2 cellular contexts compared by ENCODE assay signal in genomic region chr12:108982621-108983219, GRCh38.
A peak's percentile ranks its signal among the peaks of the same experiment; 100 is the strongest.
TF ChIP-seq lines count a peak whose summit lies in the region.

No MANE protein-coding gene starts in this region.

TF ChIP-seq in HEK293, 187 proteins besides CTCF, POLR2A, EP300 and RAD21 (continued from another document and continues in another):
- TF ChIP-seq ZNF394 (tag by site-specific recombination; IDR thresholded peaks at IDR 0.05; ENCODE audit: borderline replicate concordance), result no peak
- no peak for TF ChIP-seq ZNF23 (tag by site-specific recombination; IDR thresholded peaks at IDR 0.05; ENCODE audit: borderline replicate concordance)
- TF ChIP-seq ZNF248 (tag by site-specific recombination; IDR thresholded peaks at IDR 0.05), result no peak
- TF ChIP-seq ZNF214 (tag by site-specific recombination; IDR thresholded peaks at IDR 0.05; ENCODE audit: borderline replicate concordance), result no peak
- no peak for TF ChIP-seq ZNF571 (tag by site-specific recombination; IDR thresholded peaks at IDR 0.05)
- TF ChIP-seq ZNF169 (tag by site-specific recombination; IDR thresholded peaks at IDR 0.05), result peak; percentile 55; the same call in 1 of the 2 replicates
- peak; percentile 47; the same call in 1 of the 2 replicates for TF ChIP-seq ZNF354C (tag by site-specific recombination; IDR thresholded peaks at IDR 0.05; ENCODE audit: borderline replicate concordance, low read depth)
- 0 out of 2 replicates have a peak, but pooled peaks have one; percentile 31 for TF ChIP-seq ZSCAN16 (tag by site-specific recombination; IDR thresholded peaks at IDR 0.05)
- TF ChIP-seq ZNF292 (tag by site-specific recombination; IDR thresholded peaks at IDR 0.05; ENCODE audit: borderline replicate concordance, low read depth), result no peak
- TF ChIP-seq SETDB1 (IDR thresholded peaks at IDR 0.05; ENCODE audit: insufficient read length, low read length), result no peak
- TF ChIP-seq ZNF621 (tag by site-specific recombination; IDR thresholded peaks at IDR 0.05), result no peak; the same call in 1 of the 2 replicates
- no peak for TF ChIP-seq ZNF391 (tag by site-specific recombination; IDR thresholded peaks at IDR 0.05; ENCODE audit: borderline replicate concordance, low read depth)
- TF ChIP-seq SCRT2 (tag by site-specific recombination; IDR thresholded peaks at IDR 0.05), result no peak
- TF ChIP-seq, protein P1, sequence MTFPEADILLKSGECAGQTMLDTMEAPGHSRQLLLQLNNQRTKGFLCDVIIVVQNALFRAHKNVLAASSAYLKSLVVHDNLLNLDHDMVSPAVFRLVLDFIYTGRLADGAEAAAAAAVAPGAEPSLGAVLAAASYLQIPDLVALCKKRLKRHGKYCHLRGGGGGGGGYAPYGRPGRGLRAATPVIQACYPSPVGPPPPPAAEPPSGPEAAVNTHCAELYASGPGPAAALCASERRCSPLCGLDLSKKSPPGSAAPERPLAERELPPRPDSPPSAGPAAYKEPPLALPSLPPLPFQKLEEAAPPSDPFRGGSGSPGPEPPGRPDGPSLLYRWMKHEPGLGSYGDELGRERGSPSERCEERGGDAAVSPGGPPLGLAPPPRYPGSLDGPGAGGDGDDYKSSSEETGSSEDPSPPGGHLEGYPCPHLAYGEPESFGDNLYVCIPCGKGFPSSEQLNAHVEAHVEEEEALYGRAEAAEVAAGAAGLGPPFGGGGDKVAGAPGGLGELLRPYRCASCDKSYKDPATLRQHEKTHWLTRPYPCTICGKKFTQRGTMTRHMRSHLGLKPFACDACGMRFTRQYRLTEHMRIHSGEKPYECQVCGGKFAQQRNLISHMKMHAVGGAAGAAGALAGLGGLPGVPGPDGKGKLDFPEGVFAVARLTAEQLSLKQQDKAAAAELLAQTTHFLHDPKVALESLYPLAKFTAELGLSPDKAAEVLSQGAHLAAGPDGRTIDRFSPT (tag by site-specific recombination; IDR thresholded peaks at IDR 0.05), result no peak
- peak; percentile 74; the same call in 1 of the 2 replicates for TF ChIP-seq ZNF521 (tag by site-specific recombination; IDR thresholded peaks at IDR 0.05)
- TF ChIP-seq, protein P2, sequence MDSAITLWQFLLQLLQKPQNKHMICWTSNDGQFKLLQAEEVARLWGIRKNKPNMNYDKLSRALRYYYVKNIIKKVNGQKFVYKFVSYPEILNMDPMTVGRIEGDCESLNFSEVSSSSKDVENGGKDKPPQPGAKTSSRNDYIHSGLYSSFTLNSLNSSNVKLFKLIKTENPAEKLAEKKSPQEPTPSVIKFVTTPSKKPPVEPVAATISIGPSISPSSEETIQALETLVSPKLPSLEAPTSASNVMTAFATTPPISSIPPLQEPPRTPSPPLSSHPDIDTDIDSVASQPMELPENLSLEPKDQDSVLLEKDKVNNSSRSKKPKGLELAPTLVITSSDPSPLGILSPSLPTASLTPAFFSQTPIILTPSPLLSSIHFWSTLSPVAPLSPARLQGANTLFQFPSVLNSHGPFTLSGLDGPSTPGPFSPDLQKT (IDR thresholded peaks at IDR 0.05; ENCODE audit: borderline replicate concordance, low read depth, low read length), result no peak
- no peak for TF ChIP-seq ZNF660 (tag by site-specific recombination; IDR thresholded peaks at IDR 0.05)
- no peak for TF ChIP-seq ZBTB8A (tag by site-specific recombination; IDR thresholded peaks at IDR 0.05)
- 0 out of 2 replicates have a peak, but pooled peaks have one; percentile 44 for TF ChIP-seq ZNF280C (tag by site-specific recombination; IDR thresholded peaks at IDR 0.05)
- no peak for TF ChIP-seq SP7 (tag by site-specific recombination; IDR thresholded peaks at IDR 0.05)
- no peak for TF ChIP-seq KLF7 (tag by site-specific recombination; IDR thresholded peaks at IDR 0.05; ENCODE audit: borderline replicate concordance)
- TF ChIP-seq PRDM6 (tag by site-specific recombination; IDR thresholded peaks at IDR 0.05), result no peak
- TF ChIP-seq ZNF341 (tag by site-specific recombination; IDR thresholded peaks at IDR 0.05; ENCODE audit: low read depth), result no peak
- TF ChIP-seq KLF1 (tag by site-specific recombination; IDR thresholded peaks at IDR 0.05), result 0 out of 2 replicates have a peak, but pooled peaks have one; percentile 13

TF ChIP-seq in K562, 482 proteins besides CTCF, POLR2A, EP300 and RAD21 (continued from another document and continues in another):
- TF ChIP-seq E2F8 (IDR thresholded peaks at IDR 0.05; ENCODE audit: low read depth, partially characterized antibody) (no peak), ZNF780A (CRISPR knock-in tag; IDR thresholded peaks at IDR 0.05) (no peak), ZBTB40 (IDR thresholded peaks at IDR 0.05) (no peak), ZBTB40 (CRISPR knock-in tag; IDR thresholded peaks at IDR 0.05) (no peak), ILK (tag; IDR thresholded peaks at IDR 0.05; ENCODE audit: borderline replicate concordance, low read depth) (no peak), MAFG (tag; conservative IDR thresholded peaks at IDR 0.05) (no peak), HNRNPH1 (optimal IDR thresholded peaks at IDR 0.05; ENCODE audit: low read depth, low read length) (no peak), ZNF395 (CRISPR knock-in tag; IDR thresholded peaks at IDR 0.05) (no peak), SMAD3 (CRISPR knock-in tag; conservative IDR thresholded peaks at IDR 0.05) (no peak), ELF2 (CRISPR knock-in tag; IDR thresholded peaks at IDR 0.05) (no peak)
- TF ChIP-seq, protein P3, sequence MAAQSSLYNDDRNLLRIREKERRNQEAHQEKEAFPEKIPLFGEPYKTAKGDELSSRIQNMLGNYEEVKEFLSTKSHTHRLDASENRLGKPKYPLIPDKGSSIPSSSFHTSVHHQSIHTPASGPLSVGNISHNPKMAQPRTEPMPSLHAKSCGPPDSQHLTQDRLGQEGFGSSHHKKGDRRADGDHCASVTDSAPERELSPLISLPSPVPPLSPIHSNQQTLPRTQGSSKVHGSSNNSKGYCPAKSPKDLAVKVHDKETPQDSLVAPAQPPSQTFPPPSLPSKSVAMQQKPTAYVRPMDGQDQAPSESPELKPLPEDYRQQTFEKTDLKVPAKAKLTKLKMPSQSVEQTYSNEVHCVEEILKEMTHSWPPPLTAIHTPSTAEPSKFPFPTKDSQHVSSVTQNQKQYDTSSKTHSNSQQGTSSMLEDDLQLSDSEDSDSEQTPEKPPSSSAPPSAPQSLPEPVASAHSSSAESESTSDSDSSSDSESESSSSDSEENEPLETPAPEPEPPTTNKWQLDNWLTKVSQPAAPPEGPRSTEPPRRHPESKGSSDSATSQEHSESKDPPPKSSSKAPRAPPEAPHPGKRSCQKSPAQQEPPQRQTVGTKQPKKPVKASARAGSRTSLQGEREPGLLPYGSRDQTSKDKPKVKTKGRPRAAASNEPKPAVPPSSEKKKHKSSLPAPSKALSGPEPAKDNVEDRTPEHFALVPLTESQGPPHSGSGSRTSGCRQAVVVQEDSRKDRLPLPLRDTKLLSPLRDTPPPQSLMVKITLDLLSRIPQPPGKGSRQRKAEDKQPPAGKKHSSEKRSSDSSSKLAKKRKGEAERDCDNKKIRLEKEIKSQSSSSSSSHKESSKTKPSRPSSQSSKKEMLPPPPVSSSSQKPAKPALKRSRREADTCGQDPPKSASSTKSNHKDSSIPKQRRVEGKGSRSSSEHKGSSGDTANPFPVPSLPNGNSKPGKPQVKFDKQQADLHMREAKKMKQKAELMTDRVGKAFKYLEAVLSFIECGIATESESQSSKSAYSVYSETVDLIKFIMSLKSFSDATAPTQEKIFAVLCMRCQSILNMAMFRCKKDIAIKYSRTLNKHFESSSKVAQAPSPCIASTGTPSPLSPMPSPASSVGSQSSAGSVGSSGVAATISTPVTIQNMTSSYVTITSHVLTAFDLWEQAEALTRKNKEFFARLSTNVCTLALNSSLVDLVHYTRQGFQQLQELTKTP (IDR thresholded peaks at IDR 0.05; ENCODE audit: low read depth in 1 of 2, partially characterized antibody in 2 of 2), result no peak
- TF ChIP-seq, protein P4, sequence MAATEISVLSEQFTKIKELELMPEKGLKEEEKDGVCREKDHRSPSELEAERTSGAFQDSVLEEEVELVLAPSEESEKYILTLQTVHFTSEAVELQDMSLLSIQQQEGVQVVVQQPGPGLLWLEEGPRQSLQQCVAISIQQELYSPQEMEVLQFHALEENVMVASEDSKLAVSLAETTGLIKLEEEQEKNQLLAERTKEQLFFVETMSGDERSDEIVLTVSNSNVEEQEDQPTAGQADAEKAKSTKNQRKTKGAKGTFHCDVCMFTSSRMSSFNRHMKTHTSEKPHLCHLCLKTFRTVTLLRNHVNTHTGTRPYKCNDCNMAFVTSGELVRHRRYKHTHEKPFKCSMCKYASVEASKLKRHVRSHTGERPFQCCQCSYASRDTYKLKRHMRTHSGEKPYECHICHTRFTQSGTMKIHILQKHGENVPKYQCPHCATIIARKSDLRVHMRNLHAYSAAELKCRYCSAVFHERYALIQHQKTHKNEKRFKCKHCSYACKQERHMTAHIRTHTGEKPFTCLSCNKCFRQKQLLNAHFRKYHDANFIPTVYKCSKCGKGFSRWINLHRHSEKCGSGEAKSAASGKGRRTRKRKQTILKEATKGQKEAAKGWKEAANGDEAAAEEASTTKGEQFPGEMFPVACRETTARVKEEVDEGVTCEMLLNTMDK (IDR thresholded peaks at IDR 0.05; ENCODE audit: borderline replicate concordance, insufficient read depth, low read depth, low read length, poor library complexity, severe bottlenecking), result no peak
